Comparison of ENCODE assay signal across 34 cellular contexts in the genomic region with DNA sequence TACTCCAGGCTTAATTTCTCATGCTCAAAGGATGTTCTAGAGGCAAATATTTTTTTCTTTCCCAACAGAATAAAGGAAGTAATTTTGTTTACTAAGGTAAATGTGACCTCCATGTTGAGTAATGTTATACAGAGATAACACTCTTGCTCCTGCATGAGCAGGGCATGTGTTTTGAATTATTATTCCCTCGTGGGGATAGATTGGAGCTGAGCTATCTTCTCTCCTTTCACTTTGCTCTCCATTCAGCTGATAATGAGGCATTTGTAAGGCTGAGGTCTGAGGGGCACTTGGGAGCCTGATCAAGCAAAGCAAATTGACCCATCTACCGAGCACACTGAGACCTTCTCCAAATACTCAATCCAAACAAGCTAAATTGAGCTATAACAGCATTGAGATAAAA. TPM values are rescaled to one million over a fixed set of nuclear protein-coding genes. Genes with fewer than 3 reads are reported as not detected.
DNase-seq lines count a peak whose midpoint lies in the region; ATAC-seq and TF ChIP-seq lines count a peak whose summit lies in the region.
"Had no signal": no experiment of that assay in that cellular context is flagged by ENCODE, and none has a peak within 500 bp of the region (broad histone marks: within the 10 kb centered on the region; RNA-seq: fewer than 3 reads in every experiment).

No MANE protein-coding gene starts in this region.

- no peaks in the 10 kb centered on the region for H3K9me3 Mint-ChIP-seq in stimulated activated naive CD8-positive, alpha-beta T cell treated with anti-CD3 and anti-CD28 coated beads, Interleukin-15, amount 100 ng/mL, for 72 hours
- H3K9me3 Mint-ChIP-seq: central memory CD8-positive, alpha-beta T cell; dendritic cell treated with granulocyte-macrophage colony-stimulating factor and Interleukin-4, amounts not matched to agents 40 ng/mL and 50 ng/mL, for 4 days had no signal

- H3K27me3 ChIP-seq in heart right ventricle (no peaks in the 10 kb centered on the region), prostate gland (replicated peaks; ENCODE audit: insufficient read depth) (no peaks in the 10 kb centered on the region)
- H3K27me3 ChIP-seq: adrenal gland, hepatocyte, upper lobe of left lung had no signal

- intact Hi-C loops in heart right ventricle (cut with DNase I): no loop called here
- intact Hi-C loops in prostate gland (cut with DNase I): no loop called here

- no peak for TF ChIP-seq POLR2A in prostate gland (IDR thresholded peaks at IDR 0.05)

- no peak for TF ChIP-seq CTCF in heart right ventricle (IDR thresholded peaks at IDR 0.05)
- no peak for TF ChIP-seq CTCF in prostate gland (IDR thresholded peaks at IDR 0.05)

- H3K36me3 ChIP-seq in heart right ventricle: no peaks in the 10 kb centered on the region
- H3K36me3 ChIP-seq in prostate gland: no peaks in the 10 kb centered on the region
- H3K36me3 ChIP-seq: adrenal gland, upper lobe of left lung had no signal

- 11 to 14% methylated on average over 2 of the region's 2 CpGs for WGBS in heart right ventricle, 2 donors
- 22% methylated on average over 2 of the region's 2 CpGs for WGBS in prostate gland

- H3K4me1 ChIP-seq in heart right ventricle (peaks cover 0 to 7% (median 0%) of the 10 kb centered on the region in 9 donors), prostate gland (replicated peaks) (no peaks in the 10 kb centered on the region)
- H3K4me1 ChIP-seq: adrenal gland, psoas muscle, upper lobe of left lung had no signal

- peaks cover 0 to 11% (median 0%) of the 10 kb centered on the region in 11 donors for H3K9me3 ChIP-seq in heart right ventricle
- no peaks in the 10 kb centered on the region for H3K9me3 ChIP-seq in prostate gland
- H3K9me3 ChIP-seq: adrenal gland, psoas muscle, upper lobe of left lung had no signal

- peak; percentile 67 for DNase-seq in NCI-H1092 treated with DMSO at 0.1 percent for 48 hours (lab: John Stamatoyannopoulos, UW)
- DNase-seq in NCI-H187 treated with DMSO at 0.1 percent for 48 hours (lab: John Stamatoyannopoulos, UW): peak; percentile 9
- DNase-seq in OCI-M1 (lab: John Stamatoyannopoulos, UW): peak; percentile 71
- no peak for DNase-seq in heart right ventricle
- DNase-seq in KG1 (lab: John Stamatoyannopoulos, UW): no peak
- DNase-seq in prostate gland (ENCODE audit: low spot score): no peak
- no peak for DNase-seq in stimulated activated naive CD8-positive, alpha-beta T cell treated with anti-CD3 and anti-CD28 coated beads, Interleukin-15, amount 100 ng/mL, for 72 hours
- DNase-seq in GM19240 (ENCODE audit: insufficient read length, low spot score): no peak
- DNase-seq: activated CD4-positive, CD25-positive, alpha-beta regulatory T cell treated with anti-CD3 and anti-CD28 coated beads, Interleukin-2, amount 50 U/mL, for 72 hours; activated CD8-positive, alpha-beta memory T cell treated with anti-CD3 and anti-CD28 coated beads, Interleukin-2, amount 50 U/mL, for 48 hours; activated CD8-positive, alpha-beta T cell treated with anti-CD3 and anti-CD28 coated beads for 36 hours; activated naive CD4-positive, alpha-beta T cell treated with anti-CD3 and anti-CD28 coated beads for 36 hours; adrenal gland; CD8-positive, alpha-beta memory T cell; endodermal cell; foreskin melanocyte; H9; Karpas-422; kidney glomerular epithelial cell; naive thymus-derived CD4-positive, alpha-beta T cell; NCI-H1694 treated with DMSO at 0.1 percent for 48 hours; NCI-H226; nucleus accumbens; psoas muscle; stimulated activated CD4-positive, alpha-beta T cell treated with anti-CD3 and anti-CD28 coated beads, Interleukin-15, amount 100 ng/mL, for 24 hours; stimulated activated CD4-positive, alpha-beta T cell treated with anti-CD3 and anti-CD28 coated beads, Interleukin-4, amount 100 ng/mL, for 4 hours; upper lobe of left lung had no signal

- H3K4me1 Mint-ChIP-seq in stimulated activated naive CD8-positive, alpha-beta T cell treated with anti-CD3 and anti-CD28 coated beads, Interleukin-15, amount 100 ng/mL, for 72 hours: no peaks in the 10 kb centered on the region
- H3K4me1 Mint-ChIP-seq: CD8-positive, alpha-beta memory T cell; central memory CD8-positive, alpha-beta T cell; naive thymus-derived CD4-positive, alpha-beta T cell had no signal

- H3K27ac Mint-ChIP-seq in stimulated activated naive CD8-positive, alpha-beta T cell treated with anti-CD3 and anti-CD28 coated beads, Interleukin-15, amount 100 ng/mL, for 72 hours: no peak overlapping the region
- H3K27ac Mint-ChIP-seq: activated CD8-positive, alpha-beta T cell treated with anti-CD3 and anti-CD28 coated beads for 36 hours; activated naive CD4-positive, alpha-beta T cell treated with anti-CD3 and anti-CD28 coated beads for 36 hours; CD8-positive, alpha-beta memory T cell; dendritic cell treated with granulocyte-macrophage colony-stimulating factor and Interleukin-4, amounts not matched to agents 40 ng/mL and 50 ng/mL, for 4 days; endodermal cell; H9; naive thymus-derived CD4-positive, alpha-beta T cell had no signal

- ATAC-seq in heart right ventricle: peak in 5 of 8 donors; percentile 33 to 87 (median 70)
- ATAC-seq in stimulated activated naive CD8-positive, alpha-beta T cell treated with anti-CD3 and anti-CD28 coated beads, Interleukin-15, amount 100 ng/mL, for 72 hours: no peak
- ATAC-seq: activated CD8-positive, alpha-beta T cell treated with anti-CD3 and anti-CD28 coated beads for 36 hours; GM12878; HepG2; naive thymus-derived CD4-positive, alpha-beta T cell; psoas muscle had no signal

- H3K4me3 ChIP-seq in heart right ventricle (no peak overlapping the region), prostate gland (no peak overlapping the region)
- H3K4me3 ChIP-seq: adrenal gland, GM12878, hepatocyte, lung, psoas muscle, upper lobe of left lung had no signal

- H3K27ac ChIP-seq in heart right ventricle: peak overlapping the region in 3 of 10 donors; percentile 7 to 45 (median 20)
- H3K27ac ChIP-seq in prostate gland: no peak overlapping the region
- H3K27ac ChIP-seq: adrenal gland, hepatocyte, psoas muscle, RWPE1, upper lobe of left lung had no signal

- peaks cover 8% of the 10 kb centered on the region for H3K27me3 Mint-ChIP-seq in stimulated activated naive CD8-positive, alpha-beta T cell treated with anti-CD3 and anti-CD28 coated beads, Interleukin-15, amount 100 ng/mL, for 72 hours

- no peak overlapping the region for H3K4me3 Mint-ChIP-seq in stimulated activated naive CD8-positive, alpha-beta T cell treated with anti-CD3 and anti-CD28 coated beads, Interleukin-15, amount 100 ng/mL, for 72 hours
- H3K4me3 Mint-ChIP-seq: activated CD8-positive, alpha-beta T cell treated with anti-CD3 and anti-CD28 coated beads for 36 hours; activated naive CD4-positive, alpha-beta T cell treated with anti-CD3 and anti-CD28 coated beads for 36 hours; CD8-positive, alpha-beta memory T cell; central memory CD8-positive, alpha-beta T cell; dendritic cell treated with granulocyte-macrophage colony-stimulating factor and Interleukin-4, amounts not matched to agents 40 ng/mL and 50 ng/mL, for 4 days; endodermal cell; H9; naive thymus-derived CD4-positive, alpha-beta T cell had no signal

RNA-seq across cellular contexts. Expression of gene GHITM, which starts 50.7 kb away (rescaled TPM):
- 100 to 1,000 TPM; 316 to 552 (median 463) TPM for total RNA-seq in heart right ventricle
- 100 to 1,000 TPM; 123 to 342 TPM for polyA plus RNA-seq in heart right ventricle
- 100 to 1,000 TPM; 122 to 143 TPM for total RNA-seq in prostate gland

Comparison
In these comparisons a context has a peak if more than half of its experiments do, and no peak if none do; other contexts are left out.
1. DNase-seq: peak in NCI-H1092 treated with DMSO at 0.1 percent for 48 hours (single experiment), NCI-H187 treated with DMSO at 0.1 percent for 48 hours (single experiment) and OCI-M1 (single experiment); none in heart right ventricle (0 of 2), KG1 (single experiment), prostate gland (single experiment), stimulated activated naive CD8-positive, alpha-beta T cell treated with anti-CD3 and anti-CD28 coated beads, Interleukin-15, amount 100 ng/mL, for 72 hours (0 of 2) and GM19240 (single experiment).